Comparison of ENCODE assay signal across 23 cellular contexts in genomic region chrX:150558424-150558823, GRCh38.
"Had no signal": no experiment of that assay in that cellular context is flagged by ENCODE, and none has a peak within 500 bp of the region (broad histone marks: within the 10 kb centered on the region; RNA-seq: fewer than 3 reads in every experiment).

No MANE protein-coding gene starts in this region.

- H3K4me3 ChIP-seq: dorsolateral prefrontal cortex, smooth muscle cell, vagina had no signal

- H3K4me2 ChIP-seq: smooth muscle cell had no signal

- H3K27me3 Mint-ChIP-seq: activated B cell treated with CpG ODN at 0.5 μM for 24 hours; activated naive CD8-positive, alpha-beta T cell treated with anti-CD3 and anti-CD28 coated beads, Interleukin-2, amount 50 U/mL, for 24 hours; stimulated activated naive CD8-positive, alpha-beta T cell treated with anti-CD3 and anti-CD28 coated beads, Interleukin-15, amount 100 ng/mL, for 72 hours had no signal

- H3K27me3 ChIP-seq: vagina had no signal

- DNase-seq: activated B cell treated with CpG ODN at 0.5 μM for 24 hours; activated CD4-positive, alpha-beta memory T cell treated with anti-CD3 and anti-CD28 coated beads, Interleukin-2, amount 10 ng/mL, durations not matched to agents 7 days and 5 days; activated CD4-positive, alpha-beta T cell treated with anti-CD3 and anti-CD28 coated beads for 4 hours; activated naive CD4-positive, alpha-beta T cell treated with anti-CD3 and anti-CD28 coated beads, Interleukin-2, amount 10 ng/mL, durations not matched to agents 7 days and 5 days; activated naive CD8-positive, alpha-beta T cell treated with anti-CD3 and anti-CD28 coated beads, Interleukin-2, amount 50 U/mL, for 24 hours; activated T-cell treated with anti-CD3 and anti-CD28 coated beads, Interleukin-2, amount 50 U/mL, for 1 hour; anterior cingulate cortex; dorsolateral prefrontal cortex; erythroblast; head of caudate nucleus; mesenchymal stem cell; naive thymus-derived CD4-positive, alpha-beta T cell; stimulated activated CD4-positive, alpha-beta T cell treated with anti-CD3 and anti-CD28 coated beads, Interleukin-4, amount 100 ng/mL, for 1 hour; stimulated activated naive CD8-positive, alpha-beta T cell treated with anti-CD3 and anti-CD28 coated beads, Interleukin-15, amount 100 ng/mL, for 72 hours; trophoblast cell had no signal

- H3K27ac ChIP-seq: dorsolateral prefrontal cortex, parathyroid adenoma, vagina had no signal

- H3K9ac ChIP-seq: parathyroid adenoma had no signal

- H3K9me3 ChIP-seq: vagina had no signal

- H2AFZ ChIP-seq: parathyroid adenoma had no signal

- ATAC-seq: activated naive CD8-positive, alpha-beta T cell treated with anti-CD3 and anti-CD28 coated beads, Interleukin-2, amount 50 U/mL, for 24 hours; naive thymus-derived CD4-positive, alpha-beta T cell; sciatic nerve; stimulated activated naive CD8-positive, alpha-beta T cell treated with anti-CD3 and anti-CD28 coated beads, Interleukin-15, amount 100 ng/mL, for 72 hours had no signal

- H3K4me1 ChIP-seq: parathyroid adenoma, vagina had no signal

- H3K36me3 ChIP-seq: vagina had no signal

- H3K79me2 ChIP-seq: parathyroid adenoma had no signal

- H3K36me3 Mint-ChIP-seq: activated naive CD4-positive, alpha-beta T cell treated with anti-CD3 and anti-CD28 coated beads, Interleukin-2, amount 10 ng/mL, durations not matched to agents 7 days and 5 days; brain had no signal

- H3K4me3 Mint-ChIP-seq: activated B cell treated with CpG ODN at 0.5 μM for 24 hours; activated CD4-positive, alpha-beta memory T cell treated with anti-CD3 and anti-CD28 coated beads, Interleukin-2, amount 10 ng/mL, durations not matched to agents 7 days and 5 days; activated naive CD4-positive, alpha-beta T cell treated with anti-CD3 and anti-CD28 coated beads, Interleukin-2, amount 10 ng/mL, durations not matched to agents 7 days and 5 days; activated naive CD8-positive, alpha-beta T cell treated with anti-CD3 and anti-CD28 coated beads, Interleukin-2, amount 50 U/mL, for 24 hours; naive thymus-derived CD4-positive, alpha-beta T cell; stimulated activated naive CD8-positive, alpha-beta T cell treated with anti-CD3 and anti-CD28 coated beads, Interleukin-15, amount 100 ng/mL, for 72 hours had no signal

- H3K4me1 Mint-ChIP-seq: activated B cell treated with CpG ODN at 0.5 μM for 24 hours; activated CD4-positive, alpha-beta memory T cell treated with anti-CD3 and anti-CD28 coated beads, Interleukin-2, amount 10 ng/mL, durations not matched to agents 7 days and 5 days; activated naive CD4-positive, alpha-beta T cell treated with anti-CD3 and anti-CD28 coated beads, Interleukin-2, amount 10 ng/mL, durations not matched to agents 7 days and 5 days; activated naive CD8-positive, alpha-beta T cell treated with anti-CD3 and anti-CD28 coated beads, Interleukin-2, amount 50 U/mL, for 24 hours; naive thymus-derived CD4-positive, alpha-beta T cell; stimulated activated naive CD8-positive, alpha-beta T cell treated with anti-CD3 and anti-CD28 coated beads, Interleukin-15, amount 100 ng/mL, for 72 hours had no signal

- H3K9me3 Mint-ChIP-seq: activated B cell treated with CpG ODN at 0.5 μM for 24 hours; activated CD4-positive, alpha-beta memory T cell treated with anti-CD3 and anti-CD28 coated beads, Interleukin-2, amount 10 ng/mL, durations not matched to agents 7 days and 5 days; activated naive CD4-positive, alpha-beta T cell treated with anti-CD3 and anti-CD28 coated beads, Interleukin-2, amount 10 ng/mL, durations not matched to agents 7 days and 5 days; activated naive CD8-positive, alpha-beta T cell treated with anti-CD3 and anti-CD28 coated beads, Interleukin-2, amount 50 U/mL, for 24 hours; activated T-helper 2 cell treated with anti-CD3 and anti-CD28 coated beads, Interferon-gamma antibody, Interleukin-2, Interleukin-4, amounts not matched to agents 10 μg/mL and 5 μg/mL and 100 μg/mL, durations not matched to agents 14 hours and 24 hours and 36 hours; naive thymus-derived CD4-positive, alpha-beta T cell; stimulated activated naive CD8-positive, alpha-beta T cell treated with anti-CD3 and anti-CD28 coated beads, Interleukin-15, amount 100 ng/mL, for 72 hours had no signal

- FAIRE-seq: endometrium, frontal cortex had no signal
